ENCODE assay signal across 1 cellular context in genomic region chr3:101036676-101037075, GRCh38.
TF ChIP-seq lines count a peak whose summit lies in the region.

No MANE protein-coding gene starts in this region.

TF ChIP-seq in HCT116, 20 proteins besides CTCF, POLR2A, EP300 and RAD21 (continued from another document):
- TF ChIP-seq YY1 (IDR thresholded peaks at IDR 0.05; ENCODE audit: extremely low read depth, insufficient replicate concordance, low read depth, low read length) = no peak
- TF ChIP-seq JUND (IDR thresholded peaks at IDR 0.05) = no peak
- no peak for TF ChIP-seq REST (IDR thresholded peaks at IDR 0.05; ENCODE audit: low read depth)
- TF ChIP-seq POLR2AphosphoS5 (IDR thresholded peaks at IDR 0.05; ENCODE audit: low read depth, low read length) = no peak
- no peak for TF ChIP-seq EZH2phosphoT487 (IDR thresholded peaks at IDR 0.05; ENCODE audit: borderline replicate concordance)
- no peak for TF ChIP-seq EZH2 (IDR thresholded peaks at IDR 0.05)
- TF ChIP-seq SRF (IDR thresholded peaks at IDR 0.05; ENCODE audit: low read depth) = no peak
- TF ChIP-seq EGR1 (IDR thresholded peaks at IDR 0.05; ENCODE audit: low read depth) = no peak
- TF ChIP-seq SP1 (IDR thresholded peaks at IDR 0.05; ENCODE audit: low read depth) = no peak
- TF ChIP-seq ATF3 (IDR thresholded peaks at IDR 0.05) = no peak
